Comparison of ENCODE assay signal across 1 cellular context in genomic region chr13:76635232-76636021, GRCh38.
TF ChIP-seq lines count a peak whose summit lies in the region.

No MANE protein-coding gene starts in this region.

TF ChIP-seq in HepG2, 621 proteins besides CTCF, POLR2A, EP300 and RAD21 (continued from another document):
- TF ChIP-seq ZNF276 (CRISPR knock-in tag; IDR thresholded peaks at IDR 0.05; ENCODE audit: low read depth) (no peak), FOXO1 (CRISPR knock-in tag; IDR thresholded peaks at IDR 0.05) (no peak), MAFF (IDR thresholded peaks at IDR 0.05; ENCODE audit: low read depth, low read length) (no peak), AHR (CRISPR knock-in tag; IDR thresholded peaks at IDR 0.05) (no peak), ZNF850 (CRISPR knock-in tag; conservative IDR thresholded peaks at IDR 0.05) (no peak), ZXDC (CRISPR knock-in tag; IDR thresholded peaks at IDR 0.05) (no peak), GTF2F1 (IDR thresholded peaks at IDR 0.05; ENCODE audit: low read length) (no peak), TRIM22 (IDR thresholded peaks at IDR 0.05) (no peak)
